Comparison of ENCODE assay signal across 8 cellular contexts in the genomic region with DNA sequence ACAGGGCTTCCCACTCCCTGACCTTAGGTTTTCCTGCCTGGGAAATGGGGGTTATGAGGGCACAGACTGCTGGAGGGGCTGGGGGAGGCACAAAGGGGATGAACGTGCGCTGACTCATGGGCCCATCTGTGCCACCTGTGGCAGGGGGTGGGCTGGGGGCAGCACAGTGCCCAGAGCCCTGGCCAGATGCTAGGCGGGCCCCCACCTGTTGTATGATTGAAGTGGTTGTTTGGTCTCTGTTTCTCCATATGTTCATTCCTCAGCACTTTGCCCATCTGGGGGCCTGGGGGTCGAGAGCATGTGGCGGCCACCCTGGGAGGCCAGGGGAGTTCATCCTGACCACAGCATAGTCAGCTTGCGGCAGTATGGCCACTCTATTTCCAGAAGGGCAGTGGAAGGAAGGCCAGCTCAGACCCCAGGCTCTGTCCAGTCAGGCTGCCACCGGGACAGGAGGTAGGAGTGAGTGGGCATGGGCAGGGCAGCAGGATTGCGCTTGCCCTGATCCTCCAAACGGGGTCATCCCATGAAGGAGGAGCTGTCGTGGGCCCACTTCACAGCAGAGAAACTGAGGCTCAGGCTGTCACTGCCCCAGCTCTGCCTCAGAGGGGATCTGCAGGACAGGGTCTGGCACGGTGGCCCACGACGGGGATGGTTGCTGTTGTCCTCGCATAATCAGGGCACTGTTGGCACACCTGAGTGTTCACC. TPM values are rescaled to one million over a fixed set of nuclear protein-coding genes. Genes with fewer than 3 reads are reported as not detected.
DNase-seq lines count a peak whose midpoint lies in the region; ATAC-seq and TF ChIP-seq lines count a peak whose summit lies in the region.

No MANE protein-coding gene starts in this region.

- H3K27ac ChIP-seq in A673 (ENCODE audit: low read depth, low read length, poor library complexity, severe bottlenecking) (peak overlapping the region; percentile 82), HL-60 (replicated peaks) (peak overlapping the region; percentile 94)

- no TSS peak for BruUV-seq in A673 (replicated peaks; lab: Mats Ljungman, UMichigan)

- DNase-seq in A673 (ENCODE audit: low spot score), result no peak
- DNase-seq in HL-60 (ENCODE audit: low read depth in 1 of 2, low spot score in 1 of 2), result no peak
- no peak for DNase-seq in cardiac fibroblast (ENCODE audit: low read depth in 2 of 2)
- peak in 2 of 3 donors; percentile 33 to 52 for DNase-seq in mucosa of descending colon
- no peak for DNase-seq in AG08396 (ENCODE audit: low spot score)
- DNase-seq in RKO (ENCODE audit: low spot score), result no peak
- DNase-seq in stimulated activated naive CD4-positive, alpha-beta T cell treated with Interleukin-2 at 50 U/mL for 16 hours (lab: John Stamatoyannopoulos, UW), result no peak
- no peak for DNase-seq in CD1c-positive myeloid dendritic cell (ENCODE audit: extremely low spot score)

- POLR2A ChIA-PET in A673 (lab: Charles Lee; ENCODE audit: low non-redundant PET), result no interaction called here

- H3K36me3 ChIP-seq in A673 (ENCODE audit: insufficient read depth, low read length, poor library complexity, severe bottlenecking), result no peaks in the 10 kb centered on the region
- H3K36me3 ChIP-seq in mucosa of descending colon (ENCODE audit: low read depth), result no peaks in the 10 kb centered on the region

- TF ChIP-seq CTCF in A673 (conservative IDR thresholded peaks at IDR 0.05; ENCODE audit: low read depth, low read length) (no peak), HL-60 (IDR thresholded peaks at IDR 0.05; ENCODE audit: insufficient read depth, low read length) (no peak), cardiac fibroblast (IDR thresholded peaks at IDR 0.05; ENCODE audit: low read depth, low read length) (no peak), mucosa of descending colon (IDR thresholded peaks at IDR 0.05) (no peak)

- H3K4me1 ChIP-seq in A673 (ENCODE audit: insufficient read depth, low read length, poor library complexity, severe bottlenecking) (peaks cover 10% of the 10 kb centered on the region), mucosa of descending colon (ENCODE audit: low read depth) (peaks cover 29% of the 10 kb centered on the region)

- peak overlapping the region; percentile 86 for H3K4me3 ChIP-seq in A673 (ENCODE audit: low read depth, low read length, poor library complexity, severe bottlenecking)
- peak overlapping the region; percentile 78 for H3K4me3 ChIP-seq in HL-60 (replicated peaks; ENCODE audit: insufficient read depth, low read length)
- peak overlapping the region; percentile 47 to 80 for H3K4me3 ChIP-seq in cardiac fibroblast (replicated peaks in 1 of 2; ENCODE audit: low read depth in 2 of 2, low read length in 2 of 2)
- peak overlapping the region; percentile 47 for H3K4me3 ChIP-seq in mucosa of descending colon

- no peak for ATAC-seq in mucosa of descending colon

- intact Hi-C loops in A673 (cut with micrococcal nuclease; ENCODE audit: unreplicated experiment), result no loop called here
- intact Hi-C loops in mucosa of descending colon (cut with DNase I, micrococcal nuclease), result no loop called here

- H3K9me3 ChIP-seq in A673 (ENCODE audit: low read depth, low read length, poor library complexity, severe bottlenecking), result no peaks in the 10 kb centered on the region
- no peaks in the 10 kb centered on the region for H3K9me3 ChIP-seq in mucosa of descending colon

- H3K27me3 ChIP-seq in A673 (replicated peaks; ENCODE audit: insufficient read depth, low read depth, low read length, poor library complexity), result no peaks in the 10 kb centered on the region
- no peaks in the 10 kb centered on the region for H3K27me3 ChIP-seq in HL-60 (ENCODE audit: insufficient read depth, poor library complexity, severe bottlenecking)

- CTCF ChIA-PET in A673 (lab: Charles Lee), result no interaction called here

RNA-seq across cellular contexts. Expression of a gene that starts 0.8 kb away (rescaled TPM):
- total RNA-seq in A673 (2021) (9.2 and 13.7 TPM in 2 replicates), mucosa of descending colon (10 to 100 TPM; 19.5 to 68.9 (median 23.2) TPM)

RNA-seq across cellular contexts. Expression of a gene that starts 38.9 kb away (rescaled TPM):
- total RNA-seq in A673 (2021) (12.2 and 16.2 TPM in 2 replicates), mucosa of descending colon (10 to 100 TPM; 39.1 to 47.8 (median 44.2) TPM)

RNA-seq across cellular contexts. Expression of a gene that starts 49.0 kb away (rescaled TPM):
- total RNA-seq in A673 (2021) (9.6 and 11.8 TPM in 2 replicates), mucosa of descending colon (100 to 1,000 TPM; 175 to 276 (median 201) TPM)

Comparison
In these comparisons a context has a peak if more than half of its experiments do, and no peak if none do; other contexts are left out.
1. DNase-seq: peak in mucosa of descending colon (2 of 3); none in A673 (single experiment), HL-60 (0 of 2), cardiac fibroblast (0 of 2), AG08396 (single experiment), RKO (single experiment), stimulated activated naive CD4-positive, alpha-beta T cell treated with Interleukin-2 at 50 U/mL for 16 hours (single experiment) and CD1c-positive myeloid dendritic cell (single experiment).
2. RNA of a gene that starts 49.0 kb away (total RNA-seq): 175 to 276 TPM in mucosa of descending colon; 9.6 to 11.8 TPM in A673; every median in the first group is over 10 times any median in the second.
3. Peak in every context shown above with its lines, with median percentiles within 50 percentile points of each other: H3K4me3 ChIP-seq.